Comparison of ENCODE assay signal across 8 cellular contexts in the genomic region with DNA sequence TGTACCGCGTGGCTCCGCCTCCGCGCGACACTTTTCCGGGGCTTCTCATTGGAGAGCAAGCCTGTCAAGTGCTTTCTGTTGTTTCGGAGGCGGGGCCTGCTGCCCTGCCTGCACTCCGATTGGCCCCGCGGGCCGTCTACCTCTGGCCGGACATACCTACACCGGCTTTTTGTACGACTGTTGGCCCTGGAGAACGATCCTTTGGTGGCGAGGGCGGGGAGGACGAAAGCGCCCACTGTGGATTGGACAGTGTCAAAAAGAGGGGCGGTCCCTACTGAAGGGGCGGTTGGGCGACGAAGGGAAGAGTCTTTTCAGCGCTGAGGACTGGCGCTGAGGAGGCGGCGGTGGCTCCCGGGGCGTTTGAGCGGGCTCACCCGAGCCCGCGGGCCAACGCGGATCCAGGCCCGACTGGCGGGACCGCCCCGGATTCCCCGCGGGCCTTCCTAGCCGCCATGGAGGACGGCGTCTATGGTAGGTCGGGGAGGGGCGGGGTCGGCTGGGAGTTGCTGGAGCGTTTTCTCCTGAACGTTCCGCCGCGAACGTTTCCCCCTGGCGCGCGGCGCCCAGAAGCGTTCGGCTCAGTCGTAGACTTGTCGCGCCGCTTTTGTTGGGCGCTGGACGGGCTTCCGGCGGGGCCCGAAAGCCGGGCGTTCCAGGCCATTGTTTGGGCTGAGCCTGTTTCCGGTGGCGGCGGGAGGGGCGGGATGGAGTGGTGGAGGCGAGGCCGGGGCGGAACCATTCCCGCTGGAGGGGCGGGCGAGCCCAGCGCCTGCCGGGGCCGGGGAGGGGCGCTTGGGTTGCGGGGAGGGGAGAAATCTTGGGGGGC.
DNase-seq lines count a peak whose midpoint lies in the region; ATAC-seq lines count a peak whose summit lies in the region.

A gene with protein sequence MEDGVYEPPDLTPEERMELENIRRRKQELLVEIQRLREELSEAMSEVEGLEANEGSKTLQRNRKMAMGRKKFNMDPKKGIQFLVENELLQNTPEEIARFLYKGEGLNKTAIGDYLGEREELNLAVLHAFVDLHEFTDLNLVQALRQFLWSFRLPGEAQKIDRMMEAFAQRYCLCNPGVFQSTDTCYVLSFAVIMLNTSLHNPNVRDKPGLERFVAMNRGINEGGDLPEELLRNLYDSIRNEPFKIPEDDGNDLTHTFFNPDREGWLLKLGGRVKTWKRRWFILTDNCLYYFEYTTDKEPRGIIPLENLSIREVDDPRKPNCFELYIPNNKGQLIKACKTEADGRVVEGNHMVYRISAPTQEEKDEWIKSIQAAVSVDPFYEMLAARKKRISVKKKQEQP (plus strand): TSS at position 314 of the 826 bp plus-strand sequence. CDS start 139 bp downstream, at position 453.

- no peaks in the 10 kb centered on the region for H3K27me3 Mint-ChIP-seq in central memory CD8-positive, alpha-beta T cell

- peaks cover 12% of the 10 kb centered on the region for H3K4me1 Mint-ChIP-seq in central memory CD8-positive, alpha-beta T cell

- ATAC-seq in GM19035 (IDR thresholded peaks at IDR 0.05; ENCODE audit: unreplicated experiment) (peak; percentile 93), HG03354 (IDR thresholded peaks at IDR 0.05; ENCODE audit: poor library complexity, severe bottlenecking, unreplicated experiment) (peak; percentile 88)
- ATAC-seq in activated CD4-positive, CD25-positive, alpha-beta regulatory T cell treated with anti-CD3 and anti-CD28 coated beads, Interleukin-2, amount 50 U/mL, for 24 hours, result peak; percentile 92 to 95
- ATAC-seq in central memory CD8-positive, alpha-beta T cell (replicated peaks; ENCODE audit: extremely low read depth, poor library complexity, severe bottlenecking), result peak; percentile 94

- H3K4me3 Mint-ChIP-seq in central memory CD8-positive, alpha-beta T cell, result peak within 1 kb of the TSS; percentile 89

- DNase-seq in AG08396 (ENCODE audit: low spot score) (peak; percentile 98), NCI-H446 (lab: John Stamatoyannopoulos, UW) (peak; percentile 99 to 100), islet precursor cell (peak; percentile 100)
- peak; percentile 97 to 100 for DNase-seq in central memory CD8-positive, alpha-beta T cell (ENCODE audit: low spot score in 2 of 2)
- peak; percentile 95 to 99 for DNase-seq in stimulated activated CD4-positive, alpha-beta T cell treated with anti-CD3 and anti-CD28 coated beads, Interleukin-15, amount 100 ng/mL, for 1 hour (ENCODE audit: low read depth in 1 of 2, low spot score in 1 of 2)

- no peaks in the 10 kb centered on the region for H3K9me3 Mint-ChIP-seq in central memory CD8-positive, alpha-beta T cell

- H3K36me3 Mint-ChIP-seq in central memory CD8-positive, alpha-beta T cell (ENCODE audit: insufficient read depth), result peaks cover 19% of the 10 kb centered on the region

- peak within 1 kb of the TSS; percentile 79 for H3K27ac Mint-ChIP-seq in central memory CD8-positive, alpha-beta T cell (ENCODE audit: low read depth)

Comparison
In these comparisons a context has a peak if more than half of its experiments do, and no peak if none do; other contexts are left out.
1. Peak in every context shown above with its lines: DNase-seq and ATAC-seq.